In the genomic region with DNA sequence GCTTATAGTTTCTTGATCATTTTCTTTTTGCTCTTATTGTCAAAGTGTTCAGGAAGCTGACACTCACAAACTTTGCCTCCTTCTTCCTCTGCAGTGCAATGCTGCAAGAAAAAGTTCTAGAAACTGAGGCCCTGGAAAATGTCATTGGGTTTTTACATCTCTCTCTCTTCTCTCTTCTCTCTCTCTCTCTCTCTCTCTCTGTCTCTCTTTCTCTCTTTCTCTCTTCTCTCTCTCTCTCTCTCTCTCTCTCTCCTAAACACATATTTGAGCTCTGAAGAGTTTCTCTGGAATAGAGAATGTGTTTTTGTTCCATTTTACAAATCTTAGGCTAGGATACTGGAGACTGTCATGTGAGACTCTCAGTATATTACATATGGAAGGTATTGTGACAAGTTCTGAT, we compare ENCODE assay signal across 16 cellular contexts. TPM values are rescaled to one million over a fixed set of nuclear protein-coding genes. Genes with fewer than 3 reads are reported as not detected.
DNase-seq lines count a peak whose midpoint lies in the region; ATAC-seq and TF ChIP-seq lines count a peak whose summit lies in the region.
"Had no signal": no experiment of that assay in that cellular context is flagged by ENCODE, and none has a peak within 500 bp of the region (broad histone marks: within the 10 kb centered on the region; RNA-seq: fewer than 3 reads in every experiment).

No MANE protein-coding gene starts in this region.

- CTCF ChIA-PET in SK-N-SH (lab: Yijun Ruan, JAX) = interaction anchor here (0.6 to 4.4 kb wide), 2 partner anchors 206 to 384 kb away, joined by 3 to 19 read pairs; no protein-coding TSS in a partner anchor

- intact Hi-C loops in esophagus muscularis mucosa (cut with DNase I) = loop anchor here (5.0 kb wide), 1 partner anchor 43 kb away; the partner anchor contains the start of gene EHBP1

- TF ChIP-seq RAD21 in SK-N-SH (IDR thresholded peaks at IDR 0.05; ENCODE audit: low read length) = no peak

- H2BK5ac ChIP-seq in neuronal stem cell (ENCODE audit: low read length) = no peak overlapping the region

- no peak overlapping the region for H3K18ac ChIP-seq in neuronal stem cell (ENCODE audit: low read length)

- H3K9me3 ChIP-seq in SK-N-SH (no peaks in the 10 kb centered on the region), esophagus muscularis mucosa (no peaks in the 10 kb centered on the region), neuronal stem cell (replicated peaks in 1 of 2; ENCODE audit: control insufficient read depth in 2 of 2, insufficient read depth in 1 of 2, low read depth in 1 of 2, low read length in 2 of 2) (no peaks in the 10 kb centered on the region), tibial nerve (no peaks in the 10 kb centered on the region)
- H3K9me3 ChIP-seq: left lung had no signal

- TF ChIP-seq POLR2A in esophagus muscularis mucosa (IDR thresholded peaks at IDR 0.05; ENCODE audit: low read depth) = no peak
- TF ChIP-seq POLR2A in tibial nerve (IDR thresholded peaks at IDR 0.05) = no peak

- H3K27ac ChIP-seq in SK-N-SH (ENCODE audit: low read depth in 2 of 2, low read length in 1 of 2) = peak overlapping the region; percentile 73 to 89; a peak in 3 of 4 replicates
- H3K27ac ChIP-seq in esophagus muscularis mucosa (replicated peaks in 1 of 4) = peak overlapping the region; percentile 76 to 82 (median 81)
- no peak overlapping the region for H3K27ac ChIP-seq in neuronal stem cell (replicated peaks; ENCODE audit: low read length)
- peak overlapping the region; percentile 21 to 78 (median 49) for H3K27ac ChIP-seq in tibial nerve

- ATAC-seq in HG03460 (IDR thresholded peaks at IDR 0.05; ENCODE audit: unreplicated experiment) = no peak
- ATAC-seq: activated T-cell treated with anti-CD3 and anti-CD28 coated beads, Interleukin-2, amount 50 U/mL, for 4 hours; natural killer cell had no signal

- H3F3A ChIP-seq in SK-N-SH (replicated peaks; ENCODE audit: insufficient read depth) = no peaks in the 10 kb centered on the region

- no peak for TF ChIP-seq CTCF in SK-N-SH (IDR thresholded peaks at IDR 0.05)
- peak in 2 of 3 experiments; percentile 12 to 19 for TF ChIP-seq CTCF in esophagus muscularis mucosa (IDR thresholded peaks at IDR 0.05)
- peak in 2 of 5 experiments; percentile 36 to 39 for TF ChIP-seq CTCF in tibial nerve (IDR thresholded peaks at IDR 0.05)
- TF ChIP-seq CTCF in foreskin fibroblast (IDR thresholded peaks at IDR 0.05; ENCODE audit: low read depth, low read length) = no peak

- no peak overlapping the region for H2BK12ac ChIP-seq in neuronal stem cell (ENCODE audit: low read length)

- H2AFZ ChIP-seq in SK-N-SH (ENCODE audit: low read depth) (peak overlapping the region; percentile 29), neuronal stem cell (ENCODE audit: low read length) (peak overlapping the region; percentile 53)

- H4K8ac ChIP-seq in neuronal stem cell (ENCODE audit: low read depth, low read length) = no peak overlapping the region

- H2BK120ac ChIP-seq in neuronal stem cell (ENCODE audit: low read depth, low read length) = no peak overlapping the region

- H3K23ac ChIP-seq in neuronal stem cell (ENCODE audit: low read depth, low read length, poor library complexity) = no peak overlapping the region

- H3K79me1 ChIP-seq in neuronal stem cell (ENCODE audit: low read depth, low read length) = no peaks in the 10 kb centered on the region

- H2AK5ac ChIP-seq in neuronal stem cell (ENCODE audit: low read depth, low read length) = no peak overlapping the region

- no peaks in the 10 kb centered on the region for H3K79me2 ChIP-seq in SK-N-SH (ENCODE audit: insufficient read depth)

- H3K4ac ChIP-seq in neuronal stem cell (ENCODE audit: low read length) = no peak overlapping the region

- no peak overlapping the region for H3K9ac ChIP-seq in SK-N-SH
- H3K9ac ChIP-seq in neuronal stem cell (ENCODE audit: low read depth, low read length, poor library complexity) = no peak overlapping the region

- peaks cover 26 to 27% of the 10 kb centered on the region in 2 experiments for H3K4me1 ChIP-seq in SK-N-SH (ENCODE audit: control insufficient read depth in 1 of 2, insufficient read depth in 2 of 2, low read depth in 1 of 2, low read length in 1 of 2)
- H3K4me1 ChIP-seq in esophagus muscularis mucosa = peaks cover 29 to 88% (median 74%) of the 10 kb centered on the region in 4 donors
- H3K4me1 ChIP-seq in neuronal stem cell (ENCODE audit: control insufficient read depth in 2 of 2, insufficient read depth in 1 of 2, low read depth in 1 of 2, low read length in 2 of 2) = peaks cover 3 to 22% of the 10 kb centered on the region in 2 donors
- peaks cover 0 to 71% (median 37%) of the 10 kb centered on the region in 4 donors for H3K4me1 ChIP-seq in tibial nerve

- no peaks in the 10 kb centered on the region for H4K20me1 ChIP-seq in SK-N-SH (ENCODE audit: insufficient read depth)

- H3K4me2 ChIP-seq in SK-N-SH (peak overlapping the region; percentile 24; the same call in 1 of the 2 replicates), neuronal stem cell (ENCODE audit: insufficient read depth, low read length, poor library complexity, severe bottlenecking) (no peak overlapping the region)

- no peaks in the 10 kb centered on the region for H3K27me3 ChIP-seq in SK-N-SH (ENCODE audit: insufficient read depth)
- no peaks in the 10 kb centered on the region for H3K27me3 ChIP-seq in esophagus muscularis mucosa
- H3K27me3 ChIP-seq in neuronal stem cell (ENCODE audit: control insufficient read depth in 3 of 3, insufficient read depth in 3 of 3, low read depth in 1 of 3, low read length in 3 of 3) = no peaks in the 10 kb centered on the region
- no peaks in the 10 kb centered on the region for H3K27me3 ChIP-seq in tibial nerve
- H3K27me3 ChIP-seq: left lung had no signal

- H3K36me3 ChIP-seq in SK-N-SH (replicated peaks in 1 of 2; ENCODE audit: control insufficient read depth in 1 of 2, insufficient read depth in 2 of 2, low read length in 1 of 2) (no peaks in the 10 kb centered on the region), esophagus muscularis mucosa (no peaks in the 10 kb centered on the region), neuronal stem cell (replicated peaks in 1 of 2; ENCODE audit: control insufficient read depth in 2 of 2, insufficient read depth in 2 of 2, low read length in 2 of 2) (no peaks in the 10 kb centered on the region), tibial nerve (no peaks in the 10 kb centered on the region)
- H3K36me3 ChIP-seq: left lung had no signal

- DNase-seq in SK-N-SH (no peak), esophagus muscularis mucosa (ENCODE audit: extremely low spot score) (no peak), neuronal stem cell (ENCODE audit: low spot score) (no peak), tibial nerve (ENCODE audit: low spot score in 2 of 2) (no peak), foreskin fibroblast (no peak), DMS153 treated with DMSO at 0.1 percent for 48 hours (lab: John Stamatoyannopoulos, UW; ENCODE audit: unreplicated experiment) (no peak), mucosa of gallbladder (ENCODE audit: low spot score) (no peak)
- DNase-seq: activated naive CD8-positive, alpha-beta T cell treated with anti-CD3 and anti-CD28 coated beads for 36 hours; activated T-cell treated with anti-CD3 and anti-CD28 coated beads, Interleukin-2, amount 50 U/mL, for 4 hours; DMS153; left lung; natural killer cell; NCI-H2081 treated with DMSO at 0.1 percent for 48 hours; NCI-H524; OCI-M1 had no signal

- TF ChIP-seq EP300 in SK-N-SH (IDR thresholded peaks at IDR 0.05; ENCODE audit: borderline replicate concordance in 1 of 2, low read depth in 1 of 2, low read length in 1 of 2) (no peak), esophagus muscularis mucosa (IDR thresholded peaks at IDR 0.05) (no peak), tibial nerve (IDR thresholded peaks at IDR 0.05) (no peak)

- H3K4me3 ChIP-seq in SK-N-SH (ENCODE audit: low read depth in 2 of 2, low read length in 1 of 2) = no peak overlapping the region; a peak in 1 of 4 replicates
- H3K4me3 ChIP-seq in esophagus muscularis mucosa = peak overlapping the region in 1 of 4 donors; percentile 15
- H3K4me3 ChIP-seq in neuronal stem cell (ENCODE audit: low read length in 2 of 2) = no peak overlapping the region
- no peak overlapping the region for H3K4me3 ChIP-seq in tibial nerve
- no peak overlapping the region for H3K4me3 ChIP-seq in foreskin fibroblast (ENCODE audit: low read depth in 1 of 2, low read length in 2 of 2)
- H3K4me3 ChIP-seq: left lung had no signal

- H3K14ac ChIP-seq in neuronal stem cell (ENCODE audit: low read length) = no peak overlapping the region

- H4K91ac ChIP-seq in neuronal stem cell (ENCODE audit: low read depth, low read length, poor library complexity) = no peak overlapping the region

- POLR2A ChIA-PET in SK-N-SH (lab: Yijun Ruan, JAX) = no interaction called here

- no peak overlapping the region for H2BK15ac ChIP-seq in neuronal stem cell (ENCODE audit: low read length)

- H3K9me2 ChIP-seq in SK-N-SH = no peaks in the 10 kb centered on the region

TF ChIP-seq in SK-N-SH, 30 proteins besides CTCF, POLR2A, EP300 and RAD21 (continues in another document):
- TF ChIP-seq, protein P1, sequence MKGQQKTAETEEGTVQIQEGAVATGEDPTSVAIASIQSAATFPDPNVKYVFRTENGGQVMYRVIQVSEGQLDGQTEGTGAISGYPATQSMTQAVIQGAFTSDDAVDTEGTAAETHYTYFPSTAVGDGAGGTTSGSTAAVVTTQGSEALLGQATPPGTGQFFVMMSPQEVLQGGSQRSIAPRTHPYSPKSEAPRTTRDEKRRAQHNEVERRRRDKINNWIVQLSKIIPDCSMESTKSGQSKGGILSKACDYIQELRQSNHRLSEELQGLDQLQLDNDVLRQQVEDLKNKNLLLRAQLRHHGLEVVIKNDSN (IDR thresholded peaks at IDR 0.05; ENCODE audit: borderline replicate concordance, low read depth) = no peak
- no peak for TF ChIP-seq ZBTB33 (IDR thresholded peaks at IDR 0.05; ENCODE audit: borderline replicate concordance, low read depth)

RNA-seq across cellular contexts. Expression of gene EHBP1, which starts 41.6 kb away (rescaled TPM):
- 62.7 and 64.9 TPM in 2 replicates for polyA plus RNA-seq in SK-N-SH (2012; rRNA removed)
- 81.3 and 99.6 TPM in 2 replicates for polyA plus RNA-seq in SK-N-SH (2012; cell fraction: cytosol; rRNA removed)
- 53.5 and 77.1 TPM in 2 replicates for polyA plus RNA-seq in SK-N-SH (2012; cell fraction: nucleus; rRNA removed)
- 100 to 1,000 TPM; 103 to 199 (median 151) TPM for total RNA-seq in esophagus muscularis mucosa
- polyA plus RNA-seq in neuronal stem cell (2013, experiment 1 of 2) = 34.0 TPM
- 33.8 TPM for polyA plus RNA-seq in neuronal stem cell (2013, experiment 2 of 2)
- total RNA-seq in tibial nerve = 100 to 1,000 TPM; 195 to 367 (median 212) TPM
- 101 TPM for total RNA-seq in mucosa of gallbladder

Comparison
In these comparisons a context has a peak if more than half of its experiments do, and no peak if none do; other contexts are left out.
1. CTCF ChIP-seq: peak in esophagus muscularis mucosa (2 of 3); none in SK-N-SH (single experiment) and foreskin fibroblast (single experiment).